15 cellular contexts compared by ENCODE assay signal in the genomic region with DNA sequence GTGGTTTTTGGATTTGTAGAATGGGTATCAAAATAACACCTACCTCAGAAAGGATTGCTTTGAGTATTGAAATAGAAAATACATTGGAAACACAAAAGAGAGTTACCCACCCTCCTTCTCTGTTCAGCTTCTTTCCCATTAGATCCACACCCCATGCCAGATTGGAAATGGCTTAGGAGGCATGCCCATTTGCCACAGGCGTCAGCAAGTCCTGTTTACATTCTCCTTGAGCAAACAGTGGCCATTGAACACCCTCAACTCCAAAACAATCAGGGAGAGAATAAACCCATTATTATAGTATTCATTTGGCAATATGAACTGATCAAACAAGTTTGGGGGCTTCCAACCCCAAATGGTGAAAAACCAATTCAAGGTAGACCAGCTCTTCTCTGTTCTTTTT. TPM values are rescaled to one million over a fixed set of nuclear protein-coding genes. Genes with fewer than 3 reads are reported as not detected.
DNase-seq lines count a peak whose midpoint lies in the region; ATAC-seq and TF ChIP-seq lines count a peak whose summit lies in the region.
"Had no signal": no experiment of that assay in that cellular context is flagged by ENCODE, and none has a peak within 500 bp of the region (broad histone marks: within the 10 kb centered on the region; RNA-seq: fewer than 3 reads in every experiment).

No MANE protein-coding gene starts in this region.

- TF ChIP-seq CTCF in breast epithelium (IDR thresholded peaks at IDR 0.05), result no peak
- no peak for TF ChIP-seq CTCF in mammary epithelial cell (conservative IDR thresholded peaks at IDR 0.05 in 1 of 2, IDR thresholded peaks at IDR 0.05 in 1 of 2; ENCODE audit: extremely low read depth in 1 of 2, insufficient read depth in 1 of 2, low read depth in 1 of 2, low read length in 2 of 2)
- no peak for TF ChIP-seq CTCF in transverse colon (IDR thresholded peaks at IDR 0.05)
- no peak for TF ChIP-seq CTCF in GM23338 (conservative IDR thresholded peaks at IDR 0.05; ENCODE audit: low read depth in 2 of 2)

- CTCF ChIA-PET in mammary epithelial cell (lab: Charles Lee; ENCODE audit: low non-redundant PET), result no interaction called here

- H3K79me2 ChIP-seq in mammary epithelial cell (ENCODE audit: insufficient read depth, low read length) (no peaks in the 10 kb centered on the region), GM23338 (replicated peaks; ENCODE audit: insufficient read depth) (no peaks in the 10 kb centered on the region)

- H3K4me2 ChIP-seq in mammary epithelial cell (ENCODE audit: insufficient read depth, low read depth, low read length) (no peak overlapping the region), GM23338 (no peak overlapping the region)

- no peak overlapping the region for H3K9ac ChIP-seq in mammary epithelial cell (ENCODE audit: insufficient read depth, low read length)

- peak overlapping the region; percentile 50 for H3K4me3 Mint-ChIP-seq in activated naive CD8-positive, alpha-beta T cell
- H3K4me3 Mint-ChIP-seq in GM23338, result no peak overlapping the region
- no peak overlapping the region for H3K4me3 Mint-ChIP-seq in stimulated activated naive B cell treated with anti-CD40 and anti-IgM and Interleukin-4, amounts not matched to agents 10 μg/mL and 1 μg/mL and 100 μg/mL, for 72 hours
- H3K4me3 Mint-ChIP-seq: endodermal cell had no signal

- WGBS in mammary epithelial cell (ENCODE audit: low coverage, missing lambda C conversion rate), result 58% methylated on average over 1 of the region's 1 CpG
- 36 to 50% methylated on average over 1 of the region's 1 CpG for WGBS in transverse colon (ENCODE audit: low coverage in 1 of 2), 2 donors

- DNase-seq in breast epithelium (ENCODE audit: low spot score in 2 of 2), result no peak
- DNase-seq in mammary epithelial cell, result no peak
- DNase-seq in NCI-H2196 (lab: John Stamatoyannopoulos, UW; ENCODE audit: unreplicated experiment), result peak; percentile 62
- DNase-seq in transverse colon, result no peak
- DNase-seq in GM23338 (ENCODE audit: low spot score), result no peak
- DNase-seq in T1000 (lab: John Stamatoyannopoulos, UW), result no peak
- DNase-seq in stimulated activated naive B cell treated with anti-CD40 and anti-IgM and Interleukin-4, amounts not matched to agents 10 μg/mL and 1 μg/mL and 100 μg/mL, for 72 hours, result no peak
- DNase-seq: endodermal cell, IMR-90, left ventricle myocardium inferior, MV-4-11, spleen, SW 1271 had no signal

- H3K9me3 Mint-ChIP-seq in activated naive CD8-positive, alpha-beta T cell (ENCODE audit: low read depth), result no peaks in the 10 kb centered on the region
- H3K9me3 Mint-ChIP-seq in GM23338, result no peaks in the 10 kb centered on the region
- no peaks in the 10 kb centered on the region for H3K9me3 Mint-ChIP-seq in stimulated activated naive B cell treated with anti-CD40 and anti-IgM and Interleukin-4, amounts not matched to agents 10 μg/mL and 1 μg/mL and 100 μg/mL, for 72 hours
- H3K9me3 Mint-ChIP-seq: endodermal cell had no signal

- H3K9me3 ChIP-seq in breast epithelium (no peaks in the 10 kb centered on the region), mammary epithelial cell (replicated peaks; ENCODE audit: insufficient read depth, low read length) (no peaks in the 10 kb centered on the region), transverse colon (no peaks in the 10 kb centered on the region)
- H3K9me3 ChIP-seq: left ventricle myocardium inferior, spleen had no signal

- peaks cover 10% of the 10 kb centered on the region for H3K36me3 Mint-ChIP-seq in activated naive CD8-positive, alpha-beta T cell
- H3K36me3 Mint-ChIP-seq in GM23338 (ENCODE audit: low read depth), result no peaks in the 10 kb centered on the region; the same call in 2 of the 3 replicates
- H3K36me3 Mint-ChIP-seq in stimulated activated naive B cell treated with anti-CD40 and anti-IgM and Interleukin-4, amounts not matched to agents 10 μg/mL and 1 μg/mL and 100 μg/mL, for 72 hours, result no peaks in the 10 kb centered on the region

- H3K4me3 ChIP-seq in breast epithelium, result peak overlapping the region in 2 of 3 donors; percentile 49 to 57
- H3K4me3 ChIP-seq in mammary epithelial cell (replicated peaks in 1 of 3; ENCODE audit: insufficient read depth in 1 of 3, low read depth in 2 of 3, low read length in 3 of 3), result no peak overlapping the region
- peak overlapping the region in 1 of 4 donors; percentile 40 for H3K4me3 ChIP-seq in transverse colon
- no peak overlapping the region for H3K4me3 ChIP-seq in GM23338
- H3K4me3 ChIP-seq: left ventricle myocardium inferior, spleen had no signal

- TF ChIP-seq POLR2A in breast epithelium (IDR thresholded peaks at IDR 0.05), result no peak
- no peak for TF ChIP-seq POLR2A in transverse colon (IDR thresholded peaks at IDR 0.05)

- peaks cover 38% of the 10 kb centered on the region for H3K4me1 Mint-ChIP-seq in activated naive CD8-positive, alpha-beta T cell (ENCODE audit: low read depth)
- peaks cover 7% of the 10 kb centered on the region for H3K4me1 Mint-ChIP-seq in GM23338
- peaks cover 18 to 26% of the 10 kb centered on the region in 2 donors for H3K4me1 Mint-ChIP-seq in stimulated activated naive B cell treated with anti-CD40 and anti-IgM and Interleukin-4, amounts not matched to agents 10 μg/mL and 1 μg/mL and 100 μg/mL, for 72 hours

- BruUV-seq in mammary epithelial cell (replicated peaks; lab: Mats Ljungman, UMichigan), result no TSS peak

- H3K4me1 ChIP-seq in breast epithelium, result peaks cover 6% of the 10 kb centered on the region in 2 donors
- peaks cover 12% of the 10 kb centered on the region for H3K4me1 ChIP-seq in mammary epithelial cell (ENCODE audit: insufficient read depth, low read length)
- peaks cover 8 to 33% (median 20%) of the 10 kb centered on the region in 4 donors for H3K4me1 ChIP-seq in transverse colon
- peaks cover 11% of the 10 kb centered on the region for H3K4me1 ChIP-seq in GM23338 (ENCODE audit: insufficient read depth)

- peak overlapping the region; percentile 95 for H3K27ac Mint-ChIP-seq in activated naive CD8-positive, alpha-beta T cell
- no peak overlapping the region for H3K27ac Mint-ChIP-seq in GM23338
- no peak overlapping the region for H3K27ac Mint-ChIP-seq in stimulated activated naive B cell treated with anti-CD40 and anti-IgM and Interleukin-4, amounts not matched to agents 10 μg/mL and 1 μg/mL and 100 μg/mL, for 72 hours
- H3K27ac Mint-ChIP-seq: endodermal cell had no signal

- H3K27me3 ChIP-seq in breast epithelium (no peaks in the 10 kb centered on the region), mammary epithelial cell (ENCODE audit: insufficient read depth, low read length) (peaks cover 2% of the 10 kb centered on the region), transverse colon (peaks cover 23% of the 10 kb centered on the region), GM23338 (ENCODE audit: insufficient read depth) (peaks cover 47% of the 10 kb centered on the region)

- TF ChIP-seq EP300 in transverse colon (IDR thresholded peaks at IDR 0.05; ENCODE audit: low read depth), result no peak

- H3K27ac ChIP-seq in breast epithelium (peak overlapping the region; percentile 67 to 71), mammary epithelial cell (ENCODE audit: insufficient read depth, low read depth, low read length) (no peak overlapping the region), transverse colon (peak overlapping the region; percentile 36 to 73 (median 50)), GM23338 (ENCODE audit: low read depth) (no peak overlapping the region)
- H3K27ac ChIP-seq: left ventricle myocardium inferior, RWPE1, spleen had no signal

- no peak for ATAC-seq in GM23338
- no peak for ATAC-seq in stimulated activated naive B cell treated with anti-CD40 and anti-IgM and Interleukin-4, amounts not matched to agents 10 μg/mL and 1 μg/mL and 100 μg/mL, for 72 hours (replicated peaks)

- H4K20me1 ChIP-seq in mammary epithelial cell (ENCODE audit: insufficient read depth, low read length) (no peaks in the 10 kb centered on the region), GM23338 (replicated peaks; ENCODE audit: insufficient read depth) (no peaks in the 10 kb centered on the region)

- in situ Hi-C loops in mammary epithelial cell (cut with MboI; ENCODE audit: low sequenced_read_pairs in 2 of 2), result no loop called here
- in situ Hi-C loops in transverse colon (cut with MboI; ENCODE audit: low pct_ligation_motif_present in 1 of 4, low pct_unique_long_range_greater_than_20kb in 1 of 4, low sequenced_read_pairs in 3 of 4), result no loop called here

- H3K27me3 Mint-ChIP-seq in activated naive CD8-positive, alpha-beta T cell, result no peaks in the 10 kb centered on the region
- peaks cover 30% of the 10 kb centered on the region for H3K27me3 Mint-ChIP-seq in GM23338 (ENCODE audit: insufficient read depth, low read depth, poor library complexity)
- peaks cover 20 to 43% of the 10 kb centered on the region in 2 donors for H3K27me3 Mint-ChIP-seq in stimulated activated naive B cell treated with anti-CD40 and anti-IgM and Interleukin-4, amounts not matched to agents 10 μg/mL and 1 μg/mL and 100 μg/mL, for 72 hours

- H3F3A ChIP-seq in GM23338 (replicated peaks; ENCODE audit: low read depth), result no peaks in the 10 kb centered on the region

- dilution Hi-C loops in mammary epithelial cell (cut with HindIII; ENCODE audit: low sequenced_read_pairs), result loop anchor here (5.0 kb wide), 3 partner anchors 76 to 106 kb away; no protein-coding TSS in a partner anchor

- intact Hi-C loops in breast epithelium (cut with DNase I; ENCODE audit: low total_unique reads), result loop anchor here (10.0 kb wide), 1 partner anchor 151 kb away; a partner anchor contains a TSS
- intact Hi-C loops in mammary epithelial cell (cut with micrococcal nuclease), result loop anchor here (10.0 kb wide), 1 partner anchor 279 kb away; a partner anchor contains a TSS
- intact Hi-C loops in transverse colon (cut with DNase I; ENCODE audit: low total_unique reads), result loop anchor here (10.0 kb wide), 1 partner anchor 151 kb away; a partner anchor contains a TSS

- H2AFZ ChIP-seq in mammary epithelial cell (ENCODE audit: low read depth, low read length) (no peak overlapping the region), GM23338 (no peak overlapping the region)

- no peaks in the 10 kb centered on the region for H3K9me2 ChIP-seq in GM23338 (ENCODE audit: insufficient read depth)

- H3K36me3 ChIP-seq in breast epithelium, result no peaks in the 10 kb centered on the region
- H3K36me3 ChIP-seq in mammary epithelial cell (ENCODE audit: insufficient read depth, low read length), result no peaks in the 10 kb centered on the region
- H3K36me3 ChIP-seq in transverse colon, result no peaks in the 10 kb centered on the region
- no peaks in the 10 kb centered on the region for H3K36me3 ChIP-seq in GM23338 (ENCODE audit: insufficient read depth)
- H3K36me3 ChIP-seq: left ventricle myocardium inferior, spleen had no signal

RNA-seq across cellular contexts. Expression of a gene that starts 2.4 kb away (rescaled TPM):
- 100 to 1,000 TPM in 2 of 3 donors, under 1 TPM in 1; 0.64 to 220 (median 202) TPM for total RNA-seq in breast epithelium
- total RNA-seq in mammary epithelial cell, result 1 to 10 TPM in 1 of 2 donors, under 1 TPM in 1; 0.67 to 1.1 TPM
- 0.95 TPM for polyA plus RNA-seq in mammary epithelial cell
- polyA minus RNA-seq in mammary epithelial cell, result not detected
- total RNA-seq in transverse colon, result 10 to 100 TPM; 19.5 to 72.2 (median 38.4) TPM
- total RNA-seq in GM23338 (2014; rRNA removed; shearing (Covaris generic)), result 2.1 and 2.4 TPM in 2 replicates
- 0.92 and 1.2 TPM in 2 replicates for polyA plus RNA-seq in GM23338 (2016; fragmentation: Nextera tagmentation; extraction: Ambion mirVana)

RNA-seq across cellular contexts. Expression of a gene that starts 25.7 kb away (rescaled TPM):
- total RNA-seq in breast epithelium, result 10 to 100 TPM; 30.7 to 32.6 (median 32.4) TPM
- 10 to 100 TPM; 24.8 to 27.4 TPM for total RNA-seq in mammary epithelial cell
- 6.8 TPM for polyA plus RNA-seq in mammary epithelial cell
- polyA minus RNA-seq in mammary epithelial cell, result 12.4 TPM
- total RNA-seq in transverse colon, result 10 to 100 TPM in 3 of 4 donors, 1 to 10 TPM in 1; 2.2 to 23.0 (median 18.8) TPM
- total RNA-seq in GM23338 (2014; rRNA removed; shearing (Covaris generic)), result 10.7 and 16.0 TPM in 2 replicates
- 8.2 and 9.8 TPM in 2 replicates for polyA plus RNA-seq in GM23338 (2016; fragmentation: Nextera tagmentation; extraction: Ambion mirVana)

RNA-seq across cellular contexts. Expression of a gene that starts 40.5 kb away (rescaled TPM):
- total RNA-seq in breast epithelium (10 to 100 TPM; 23.1 to 36.4 (median 25.8) TPM), mammary epithelial cell (10 to 100 TPM; 67.8 to 80.4 TPM), transverse colon (10 to 100 TPM in 3 of 4 donors, 1 to 10 TPM in 1; 4.0 to 33.0 (median 32.0) TPM)
- polyA plus RNA-seq in mammary epithelial cell (21.9 TPM), GM23338 (2016; fragmentation: Nextera tagmentation; extraction: Ambion mirVana) (43.7 and 49.4 TPM in 2 replicates)
- polyA minus RNA-seq in mammary epithelial cell, result 51.7 TPM
- total RNA-seq in GM23338 (2014; rRNA removed; shearing (Covaris generic)), result 55.8 and 72.4 TPM in 2 replicates

Comparison
In these comparisons a context has a peak if more than half of its experiments do, and no peak if none do; other contexts are left out.
1. H3K27ac ChIP-seq: peak in breast epithelium (2 of 2) and transverse colon (4 of 4); none in mammary epithelial cell (single experiment) and GM23338 (single experiment).
2. H3K4me3 ChIP-seq: peak in breast epithelium (2 of 3); none in mammary epithelial cell (0 of 3) and GM23338 (single experiment).